1 cellular context compared by ENCODE assay signal in the genomic region with DNA sequence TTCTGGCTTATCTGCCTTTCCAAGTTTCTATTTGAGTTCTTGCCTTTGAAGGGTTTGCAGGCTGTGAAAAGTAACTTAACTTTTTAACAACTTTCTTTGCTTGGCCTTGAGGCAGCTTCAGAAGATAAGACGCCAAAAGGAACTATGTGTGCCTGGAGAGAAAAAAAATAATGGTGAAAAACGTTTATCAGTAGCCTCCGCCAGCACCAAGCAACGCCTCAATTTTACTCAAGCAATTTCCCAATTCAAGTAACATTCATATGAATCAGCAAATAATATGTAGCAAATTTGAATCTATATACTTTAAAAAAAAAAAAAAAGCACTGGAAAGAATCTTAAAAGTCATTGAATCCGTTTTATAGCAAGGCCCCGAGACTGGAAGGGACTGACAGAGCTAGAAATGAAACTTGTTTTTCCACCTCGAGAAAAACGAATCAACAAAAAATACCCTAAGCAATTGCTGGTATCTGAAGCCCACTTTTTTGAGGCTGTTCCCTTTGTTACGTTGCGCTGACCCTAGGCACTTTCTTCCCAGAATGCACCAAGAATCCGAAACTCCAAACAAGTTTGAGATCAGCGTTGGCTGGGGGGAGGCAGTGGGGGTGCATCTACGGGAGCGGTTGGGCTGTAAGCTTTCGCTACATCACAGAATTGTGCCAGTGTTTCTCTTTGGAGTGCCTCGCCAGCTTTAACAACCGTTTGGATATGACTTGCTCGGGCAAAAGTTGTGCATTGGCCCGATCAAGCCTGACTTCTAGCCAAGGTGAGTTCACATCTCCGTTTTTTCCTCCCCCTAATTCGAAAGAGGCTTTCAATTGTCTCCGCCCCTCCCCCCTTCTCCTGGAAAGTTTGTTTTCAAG.
TF ChIP-seq lines count a peak whose summit lies in the region.

No MANE protein-coding gene starts in this region.

TF ChIP-seq in HepG2, 621 proteins besides CTCF, POLR2A, EP300 and RAD21 (continued from another document and continues in another):
- TF ChIP-seq, protein P1, sequence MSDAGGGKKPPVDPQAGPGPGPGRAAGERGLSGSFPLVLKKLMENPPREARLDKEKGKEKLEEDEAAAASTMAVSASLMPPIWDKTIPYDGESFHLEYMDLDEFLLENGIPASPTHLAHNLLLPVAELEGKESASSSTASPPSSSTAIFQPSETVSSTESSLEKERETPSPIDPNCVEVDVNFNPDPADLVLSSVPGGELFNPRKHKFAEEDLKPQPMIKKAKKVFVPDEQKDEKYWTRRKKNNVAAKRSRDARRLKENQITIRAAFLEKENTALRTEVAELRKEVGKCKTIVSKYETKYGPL (CRISPR knock-in tag; IDR thresholded peaks at IDR 0.05), result no peak
- TF ChIP-seq, protein P2, sequence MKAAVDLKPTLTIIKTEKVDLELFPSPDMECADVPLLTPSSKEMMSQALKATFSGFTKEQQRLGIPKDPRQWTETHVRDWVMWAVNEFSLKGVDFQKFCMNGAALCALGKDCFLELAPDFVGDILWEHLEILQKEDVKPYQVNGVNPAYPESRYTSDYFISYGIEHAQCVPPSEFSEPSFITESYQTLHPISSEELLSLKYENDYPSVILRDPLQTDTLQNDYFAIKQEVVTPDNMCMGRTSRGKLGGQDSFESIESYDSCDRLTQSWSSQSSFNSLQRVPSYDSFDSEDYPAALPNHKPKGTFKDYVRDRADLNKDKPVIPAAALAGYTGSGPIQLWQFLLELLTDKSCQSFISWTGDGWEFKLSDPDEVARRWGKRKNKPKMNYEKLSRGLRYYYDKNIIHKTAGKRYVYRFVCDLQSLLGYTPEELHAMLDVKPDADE (CRISPR knock-in tag; IDR thresholded peaks at IDR 0.05), result no peak
- TF ChIP-seq FOXO1 (CRISPR knock-in tag; IDR thresholded peaks at IDR 0.05), result no peak
- no peak for TF ChIP-seq ZNF274 (CRISPR knock-in tag; IDR thresholded peaks at IDR 0.05)
- TF ChIP-seq ZNF251 (CRISPR knock-in tag; IDR thresholded peaks at IDR 0.05), result no peak
- no peak for TF ChIP-seq ZNF256 (CRISPR knock-in tag; conservative IDR thresholded peaks at IDR 0.05)
- no peak for TF ChIP-seq YEATS4 (CRISPR knock-in tag; IDR thresholded peaks at IDR 0.05; ENCODE audit: borderline replicate concordance)
- TF ChIP-seq IKZF1 (IDR thresholded peaks at IDR 0.05), result no peak
- TF ChIP-seq, protein P3, sequence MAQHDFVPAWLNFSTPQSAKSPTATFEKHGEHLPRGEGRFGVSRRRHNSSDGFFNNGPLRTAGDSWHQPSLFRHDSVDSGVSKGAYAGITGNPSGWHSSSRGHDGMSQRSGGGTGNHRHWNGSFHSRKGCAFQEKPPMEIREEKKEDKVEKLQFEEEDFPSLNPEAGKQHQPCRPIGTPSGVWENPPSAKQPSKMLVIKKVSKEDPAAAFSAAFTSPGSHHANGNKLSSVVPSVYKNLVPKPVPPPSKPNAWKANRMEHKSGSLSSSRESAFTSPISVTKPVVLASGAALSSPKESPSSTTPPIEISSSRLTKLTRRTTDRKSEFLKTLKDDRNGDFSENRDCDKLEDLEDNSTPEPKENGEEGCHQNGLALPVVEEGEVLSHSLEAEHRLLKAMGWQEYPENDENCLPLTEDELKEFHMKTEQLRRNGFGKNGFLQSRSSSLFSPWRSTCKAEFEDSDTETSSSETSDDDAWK (CRISPR knock-in tag; IDR thresholded peaks at IDR 0.05), result no peak
- TF ChIP-seq EZH2 (conservative IDR thresholded peaks at IDR 0.05; ENCODE audit: low read depth, low read length), result no peak
- no peak for TF ChIP-seq ATF7 (IDR thresholded peaks at IDR 0.05)
- no peak for TF ChIP-seq ATF7 (CRISPR knock-in tag; IDR thresholded peaks at IDR 0.05)
- TF ChIP-seq ZNF383 (CRISPR knock-in tag; IDR thresholded peaks at IDR 0.05; ENCODE audit: borderline replicate concordance), result no peak
- TF ChIP-seq ZNF17 (CRISPR knock-in tag; IDR thresholded peaks at IDR 0.05), result no peak
- TF ChIP-seq, protein P4, sequence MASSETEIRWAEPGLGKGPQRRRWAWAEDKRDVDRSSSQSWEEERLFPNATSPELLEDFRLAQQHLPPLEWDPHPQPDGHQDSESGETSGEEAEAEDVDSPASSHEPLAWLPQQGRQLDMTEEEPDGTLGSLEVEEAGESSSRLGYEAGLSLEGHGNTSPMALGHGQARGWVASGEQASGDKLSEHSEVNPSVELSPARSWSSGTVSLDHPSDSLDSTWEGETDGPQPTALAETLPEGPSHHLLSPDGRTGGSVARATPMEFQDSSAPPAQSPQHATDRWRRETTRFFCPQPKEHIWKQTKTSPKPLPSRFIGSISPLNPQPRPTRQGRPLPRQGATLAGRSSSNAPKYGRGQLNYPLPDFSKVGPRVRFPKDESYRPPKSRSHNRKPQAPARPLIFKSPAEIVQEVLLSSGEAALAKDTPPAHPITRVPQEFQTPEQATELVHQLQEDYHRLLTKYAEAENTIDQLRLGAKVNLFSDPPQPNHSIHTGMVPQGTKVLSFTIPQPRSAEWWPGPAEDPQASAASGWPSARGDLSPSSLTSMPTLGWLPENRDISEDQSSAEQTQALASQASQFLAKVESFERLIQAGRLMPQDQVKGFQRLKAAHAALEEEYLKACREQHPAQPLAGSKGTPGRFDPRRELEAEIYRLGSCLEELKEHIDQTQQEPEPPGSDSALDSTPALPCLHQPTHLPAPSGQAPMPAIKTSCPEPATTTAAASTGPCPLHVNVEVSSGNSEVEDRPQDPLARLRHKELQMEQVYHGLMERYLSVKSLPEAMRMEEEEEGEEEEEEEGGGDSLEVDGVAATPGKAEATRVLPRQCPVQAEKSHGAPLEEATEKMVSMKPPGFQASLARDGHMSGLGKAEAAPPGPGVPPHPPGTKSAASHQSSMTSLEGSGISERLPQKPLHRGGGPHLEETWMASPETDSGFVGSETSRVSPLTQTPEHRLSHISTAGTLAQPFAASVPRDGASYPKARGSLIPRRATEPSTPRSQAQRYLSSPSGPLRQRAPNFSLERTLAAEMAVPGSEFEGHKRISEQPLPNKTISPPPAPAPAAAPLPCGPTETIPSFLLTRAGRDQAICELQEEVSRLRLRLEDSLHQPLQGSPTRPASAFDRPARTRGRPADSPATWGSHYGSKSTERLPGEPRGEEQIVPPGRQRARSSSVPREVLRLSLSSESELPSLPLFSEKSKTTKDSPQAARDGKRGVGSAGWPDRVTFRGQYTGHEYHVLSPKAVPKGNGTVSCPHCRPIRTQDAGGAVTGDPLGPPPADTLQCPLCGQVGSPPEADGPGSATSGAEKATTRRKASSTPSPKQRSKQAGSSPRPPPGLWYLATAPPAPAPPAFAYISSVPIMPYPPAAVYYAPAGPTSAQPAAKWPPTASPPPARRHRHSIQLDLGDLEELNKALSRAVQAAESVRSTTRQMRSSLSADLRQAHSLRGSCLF (CRISPR knock-in tag; IDR thresholded peaks at IDR 0.05; ENCODE audit: borderline replicate concordance), result no peak
- 0 out of 2 replicates have a peak, but pooled peaks have one; percentile 22 for TF ChIP-seq ZNF446 (CRISPR knock-in tag; IDR thresholded peaks at IDR 0.05)
- TF ChIP-seq ZFP36L1 (CRISPR knock-in tag; IDR thresholded peaks at IDR 0.05), result no peak
- TF ChIP-seq SP4 (CRISPR knock-in tag; IDR thresholded peaks at IDR 0.05), result no peak
- TF ChIP-seq ZNF761 (CRISPR knock-in tag; conservative IDR thresholded peaks at IDR 0.05), result no peak
- TF ChIP-seq SMAD9 (CRISPR knock-in tag; IDR thresholded peaks at IDR 0.05), result no peak
- TF ChIP-seq POLR2AphosphoS5 (IDR thresholded peaks at IDR 0.05; ENCODE audit: low read depth, low read length), result no peak
- TF ChIP-seq ZFP82 (CRISPR knock-in tag; IDR thresholded peaks at IDR 0.05; ENCODE audit: borderline replicate concordance), result no peak
- TF ChIP-seq HHEX (CRISPR knock-in tag; IDR thresholded peaks at IDR 0.05), result no peak
- TF ChIP-seq, protein P5, sequence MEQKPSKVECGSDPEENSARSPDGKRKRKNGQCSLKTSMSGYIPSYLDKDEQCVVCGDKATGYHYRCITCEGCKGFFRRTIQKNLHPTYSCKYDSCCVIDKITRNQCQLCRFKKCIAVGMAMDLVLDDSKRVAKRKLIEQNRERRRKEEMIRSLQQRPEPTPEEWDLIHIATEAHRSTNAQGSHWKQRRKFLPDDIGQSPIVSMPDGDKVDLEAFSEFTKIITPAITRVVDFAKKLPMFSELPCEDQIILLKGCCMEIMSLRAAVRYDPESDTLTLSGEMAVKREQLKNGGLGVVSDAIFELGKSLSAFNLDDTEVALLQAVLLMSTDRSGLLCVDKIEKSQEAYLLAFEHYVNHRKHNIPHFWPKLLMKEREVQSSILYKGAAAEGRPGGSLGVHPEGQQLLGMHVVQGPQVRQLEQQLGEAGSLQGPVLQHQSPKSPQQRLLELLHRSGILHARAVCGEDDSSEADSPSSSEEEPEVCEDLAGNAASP (CRISPR knock-in tag; IDR thresholded peaks at IDR 0.05; ENCODE audit: borderline replicate concordance), result no peak
- TF ChIP-seq RAD51 (IDR thresholded peaks at IDR 0.05; ENCODE audit: borderline replicate concordance), result no peak
- TF ChIP-seq NFE2L2 (IDR thresholded peaks at IDR 0.05; ENCODE audit: low read length), result no peak
- TF ChIP-seq KDM3A (CRISPR knock-in tag; IDR thresholded peaks at IDR 0.05; ENCODE audit: low read depth), result no peak
- TF ChIP-seq CCDC6 (CRISPR knock-in tag; IDR thresholded peaks at IDR 0.05), result no peak
- no peak for TF ChIP-seq ZNF781 (CRISPR knock-in tag; IDR thresholded peaks at IDR 0.05; ENCODE audit: borderline replicate concordance, not compliant biosample characterization)
- TF ChIP-seq, protein P6, sequence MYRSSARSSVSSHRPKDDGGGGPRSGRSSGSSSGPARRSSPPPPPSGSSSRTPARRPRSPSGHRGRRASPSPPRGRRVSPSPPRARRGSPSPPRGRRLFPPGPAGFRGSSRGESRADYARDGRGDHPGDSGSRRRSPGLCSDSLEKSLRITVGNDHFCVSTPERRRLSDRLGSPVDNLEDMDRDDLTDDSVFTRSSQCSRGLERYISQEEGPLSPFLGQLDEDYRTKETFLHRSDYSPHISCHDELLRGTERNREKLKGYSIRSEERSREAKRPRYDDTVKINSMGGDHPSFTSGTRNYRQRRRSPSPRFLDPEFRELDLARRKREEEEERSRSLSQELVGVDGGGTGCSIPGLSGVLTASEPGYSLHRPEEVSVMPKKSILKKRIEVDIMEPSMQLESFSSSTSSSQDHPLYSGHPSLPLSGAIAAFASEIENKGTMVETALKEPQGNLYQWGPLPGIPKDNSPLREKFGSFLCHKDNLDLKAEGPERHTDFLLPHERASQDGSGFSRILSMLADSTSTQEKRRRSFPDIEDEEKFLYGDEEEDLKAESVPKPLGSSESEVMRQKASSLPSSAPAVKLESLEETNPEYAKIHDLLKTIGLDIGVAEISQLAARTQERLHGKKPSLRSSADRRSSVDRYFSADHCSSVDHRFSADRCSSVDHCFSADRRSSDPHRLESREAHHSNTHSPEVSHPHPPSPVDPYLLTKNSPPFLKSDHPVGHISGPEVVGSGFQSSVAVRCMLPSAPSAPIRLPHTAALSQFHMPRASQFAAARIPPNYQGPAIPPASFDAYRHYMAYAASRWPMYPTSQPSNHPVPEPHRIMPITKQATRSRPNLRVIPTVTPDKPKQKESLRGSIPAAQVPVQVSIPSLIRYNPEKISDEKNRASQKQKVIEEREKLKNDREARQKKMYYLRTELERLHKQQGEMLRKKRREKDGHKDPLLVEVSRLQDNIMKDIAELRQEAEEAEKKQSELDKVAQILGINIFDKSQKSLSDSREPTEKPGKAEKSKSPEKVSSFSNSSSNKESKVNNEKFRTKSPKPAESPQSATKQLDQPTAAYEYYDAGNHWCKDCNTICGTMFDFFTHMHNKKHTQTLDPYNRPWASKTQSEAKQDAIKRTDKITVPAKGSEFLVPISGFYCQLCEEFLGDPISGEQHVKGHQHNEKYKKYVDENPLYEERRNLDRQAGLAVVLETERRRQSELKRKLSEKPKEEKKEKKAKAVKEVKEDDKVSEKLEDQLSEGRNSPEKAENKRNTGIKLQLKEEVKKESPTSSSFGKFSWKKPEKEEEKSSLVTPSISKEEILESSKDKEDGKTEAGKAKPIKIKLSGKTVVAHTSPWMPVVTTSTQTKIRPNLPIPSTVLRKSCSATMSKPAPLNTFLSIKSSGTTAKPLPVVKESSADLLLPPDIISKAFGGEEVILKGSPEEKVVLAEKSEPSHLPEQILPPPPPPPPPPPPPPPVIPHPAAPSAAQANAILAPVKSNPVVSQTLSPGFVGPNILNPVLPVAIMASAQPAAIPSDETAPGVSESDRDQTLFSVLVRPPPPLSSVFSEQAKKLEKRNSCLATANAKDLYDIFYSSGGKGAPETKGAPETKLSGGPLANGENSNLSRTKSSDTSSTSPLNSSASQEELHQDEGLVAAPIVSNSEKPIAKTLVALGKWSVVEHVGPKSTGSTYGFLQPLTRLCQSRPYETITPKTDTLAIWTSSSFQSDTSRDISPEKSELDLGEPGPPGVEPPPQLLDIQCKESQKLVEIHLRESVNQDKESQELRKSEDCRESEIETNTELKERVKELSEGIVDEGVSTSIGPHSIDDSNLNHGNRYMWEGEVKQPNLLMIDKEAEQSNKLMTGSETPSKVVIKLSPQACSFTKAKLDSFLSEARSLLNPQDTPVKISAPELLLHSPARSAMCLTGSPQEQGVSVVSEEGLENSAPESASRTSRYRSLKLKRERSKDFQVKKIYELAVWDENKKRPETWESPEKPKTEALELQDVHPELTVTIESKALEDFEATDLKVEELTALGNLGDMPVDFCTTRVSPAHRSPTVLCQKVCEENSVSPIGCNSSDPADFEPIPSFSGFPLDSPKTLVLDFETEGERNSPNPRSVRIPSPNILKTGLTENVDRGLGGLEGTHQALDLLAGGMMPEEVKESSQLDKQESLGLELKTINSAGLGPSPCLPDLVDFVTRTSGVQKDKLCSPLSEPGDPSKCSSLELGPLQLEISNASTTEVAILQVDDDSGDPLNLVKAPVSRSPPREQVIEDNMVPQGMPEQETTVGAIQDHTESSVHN (CRISPR knock-in tag; IDR thresholded peaks at IDR 0.05), result no peak
- TF ChIP-seq ZSCAN9 (CRISPR knock-in tag; IDR thresholded peaks at IDR 0.05; ENCODE audit: borderline replicate concordance), result no peak
- TF ChIP-seq SP1 (IDR thresholded peaks at IDR 0.05), result no peak
- no peak for TF ChIP-seq SP1 (CRISPR knock-in tag; IDR thresholded peaks at IDR 0.05)
- no peak for TF ChIP-seq GATAD2A (CRISPR knock-in tag; IDR thresholded peaks at IDR 0.05)
- TF ChIP-seq, protein P7, sequence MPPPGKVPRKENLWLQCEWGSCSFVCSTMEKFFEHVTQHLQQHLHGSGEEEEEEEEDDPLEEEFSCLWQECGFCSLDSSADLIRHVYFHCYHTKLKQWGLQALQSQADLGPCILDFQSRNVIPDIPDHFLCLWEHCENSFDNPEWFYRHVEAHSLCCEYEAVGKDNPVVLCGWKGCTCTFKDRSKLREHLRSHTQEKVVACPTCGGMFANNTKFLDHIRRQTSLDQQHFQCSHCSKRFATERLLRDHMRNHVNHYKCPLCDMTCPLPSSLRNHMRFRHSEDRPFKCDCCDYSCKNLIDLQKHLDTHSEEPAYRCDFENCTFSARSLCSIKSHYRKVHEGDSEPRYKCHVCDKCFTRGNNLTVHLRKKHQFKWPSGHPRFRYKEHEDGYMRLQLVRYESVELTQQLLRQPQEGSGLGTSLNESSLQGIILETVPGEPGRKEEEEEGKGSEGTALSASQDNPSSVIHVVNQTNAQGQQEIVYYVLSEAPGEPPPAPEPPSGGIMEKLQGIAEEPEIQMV (CRISPR knock-in tag; IDR thresholded peaks at IDR 0.05; ENCODE audit: low read depth), result no peak
- TF ChIP-seq, protein P8, sequence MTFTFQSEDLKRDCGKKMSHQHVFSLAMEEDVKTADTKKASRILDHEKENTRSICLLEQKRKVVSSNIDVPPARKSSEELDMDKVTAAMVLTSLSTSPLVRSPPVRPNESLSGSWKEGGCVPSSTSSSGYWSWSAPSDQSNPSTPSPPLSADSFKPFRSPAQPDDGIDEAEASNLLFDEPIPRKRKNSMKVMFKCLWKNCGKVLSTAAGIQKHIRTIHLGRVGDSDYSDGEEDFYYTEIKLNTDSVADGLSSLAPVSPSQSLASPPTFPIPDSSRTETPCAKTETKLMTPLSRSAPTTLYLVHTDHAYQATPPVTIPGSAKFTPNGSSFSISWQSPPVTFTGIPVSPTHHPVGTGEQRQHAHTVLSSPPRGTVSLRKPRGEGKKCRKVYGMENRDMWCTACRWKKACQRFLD (CRISPR knock-in tag; IDR thresholded peaks at IDR 0.05; ENCODE audit: borderline replicate concordance), result 0 out of 2 replicates have a peak, but pooled peaks have one; percentile 2
- TF ChIP-seq NCOA5 (CRISPR knock-in tag; IDR thresholded peaks at IDR 0.05), result no peak
- TF ChIP-seq ZNF225 (CRISPR knock-in tag; IDR thresholded peaks at IDR 0.05), result no peak
